Comparison of ENCODE assay signal across 7 cellular contexts in the genomic region with DNA sequence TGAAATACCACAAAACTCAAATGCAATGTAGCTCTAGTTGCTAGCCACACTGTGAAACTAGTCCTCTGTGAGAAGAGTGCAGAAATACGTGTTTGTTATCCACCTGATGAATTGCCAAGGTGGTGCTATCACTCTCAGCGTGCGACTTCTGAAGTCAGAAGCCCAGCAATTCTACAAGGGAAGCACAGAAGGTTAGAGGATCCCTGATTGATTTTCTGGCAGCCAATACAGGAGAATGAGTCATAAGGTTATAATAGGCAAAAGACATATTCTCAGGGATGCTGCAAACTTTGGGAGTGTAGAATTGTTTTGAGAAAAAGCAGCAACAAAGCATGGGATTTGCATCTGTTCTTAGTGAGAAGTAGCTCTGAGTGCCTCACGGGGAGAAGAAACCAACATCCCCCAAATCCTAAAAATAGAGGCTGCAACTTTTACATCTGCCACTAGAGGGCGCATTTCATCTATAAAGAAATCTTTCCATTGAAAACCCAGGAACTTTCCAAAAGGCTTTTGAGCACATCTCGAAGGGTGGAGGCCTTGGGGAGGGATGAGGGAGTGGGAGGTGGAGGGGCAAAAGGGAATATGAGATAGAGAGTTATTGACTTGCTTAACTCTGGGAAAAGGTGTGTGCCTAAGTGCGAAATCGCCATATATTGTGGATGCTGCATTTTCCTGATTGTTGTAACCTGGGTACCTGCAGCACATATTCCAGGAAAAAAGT.
A peak's percentile ranks its signal among the peaks of the same experiment; 100 is the strongest.
DNase-seq lines count a peak whose midpoint lies in the region; ATAC-seq and TF ChIP-seq lines count a peak whose summit lies in the region.

No MANE protein-coding gene starts in this region.

- no peak overlapping the region for H3K27ac ChIP-seq in breast epithelium

- peak; percentile 55 to 61 (median 56) for TF ChIP-seq CTCF in breast epithelium (IDR thresholded peaks at IDR 0.05)
- TF ChIP-seq CTCF in kidney epithelial cell (IDR thresholded peaks at IDR 0.05; ENCODE audit: insufficient read depth, low read length, poor library complexity, severe bottlenecking): peak; percentile 74

- DNase-seq in DMS53 (lab: John Stamatoyannopoulos, UW) (peak; percentile 75), HK-2 (ENCODE audit: unreplicated experiment) (peak; percentile 38), NOMO-1 treated with DMSO at 0.1 percent for 48 hours (lab: John Stamatoyannopoulos, UW; ENCODE audit: unreplicated experiment) (peak; percentile 16), breast epithelium (ENCODE audit: low spot score in 2 of 2) (no peak), kidney epithelial cell (ENCODE audit: low read depth) (no peak), superior temporal gyrus (ENCODE audit: extremely low spot score) (peak; percentile 93)

- H3K4me3 ChIP-seq in breast epithelium (no peak overlapping the region), kidney epithelial cell (ENCODE audit: low read depth, low read length) (no peak overlapping the region)

- no peaks in the 10 kb centered on the region for H3K27me3 ChIP-seq in breast epithelium
- no peaks in the 10 kb centered on the region for H3K27me3 ChIP-seq in kidney epithelial cell (ENCODE audit: control insufficient read depth, insufficient read depth, low read length)

- H3K36me3 ChIP-seq in breast epithelium (no peaks in the 10 kb centered on the region), kidney epithelial cell (ENCODE audit: control insufficient read depth, insufficient read depth, low read length) (no peaks in the 10 kb centered on the region)

- intact Hi-C loops in breast epithelium (cut with DNase I; ENCODE audit: low total_unique reads): no loop called here

- ATAC-seq in GM19455 (IDR thresholded peaks at IDR 0.05; ENCODE audit: unreplicated experiment): no peak

- no peak for TF ChIP-seq POLR2A in breast epithelium (IDR thresholded peaks at IDR 0.05)

- H3K4me1 ChIP-seq in breast epithelium: no peaks in the 10 kb centered on the region

- no peaks in the 10 kb centered on the region for H3K9me3 ChIP-seq in breast epithelium

Comparison
In these comparisons a context has a peak if more than half of its experiments do, and no peak if none do; other contexts are left out.
1. DNase-seq: peak in DMS53 (single experiment), HK-2 (single experiment), NOMO-1 treated with DMSO at 0.1 percent for 48 hours (single experiment) and superior temporal gyrus (single experiment); none in breast epithelium (0 of 2) and kidney epithelial cell (single experiment).